Comparison of ENCODE assay signal across 8 cellular contexts in genomic region chr2:225464346-225465025, GRCh38.
A peak's percentile ranks its signal among the peaks of the same experiment; 100 is the strongest.
DNase-seq lines count a peak whose midpoint lies in the region; ATAC-seq, FAIRE-seq and TF ChIP-seq lines count a peak whose summit lies in the region.

No MANE protein-coding gene starts in this region.

- H3K4me1 ChIP-seq in GM12878 (ENCODE audit: control insufficient read depth, insufficient read depth, low read length) (no peaks in the 10 kb centered on the region), HAP-1 (no peaks in the 10 kb centered on the region)

- DNase-seq in AG10803 (ENCODE audit: low read depth): no peak
- no peak for DNase-seq in GM12878 (ENCODE audit: low read depth, low spot score)
- DNase-seq in NCI-H2227 (lab: John Stamatoyannopoulos, UW; ENCODE audit: unreplicated experiment): no peak
- DNase-seq in NCI-H2171 (lab: John Stamatoyannopoulos, UW): no peak
- no peak for DNase-seq in HAP-1 (ENCODE audit: low spot score in 2 of 2)
- no peak for DNase-seq in midbrain (lab: John Stamatoyannopoulos, UW)

- TF ChIP-seq EP300 in GM12878 (IDR thresholded peaks at IDR 0.05; ENCODE audit: borderline replicate concordance in 1 of 2, control insufficient read depth in 1 of 2, low read depth in 2 of 2, low read length in 2 of 2): no peak

- intact Hi-C loops in GM12878 (cut with micrococcal nuclease; ENCODE audit: unreplicated experiment): no loop called here

- no peak for TF ChIP-seq RAD21 in GM12878 (IDR thresholded peaks at IDR 0.05; ENCODE audit: insufficient read depth, low read depth, low read length)

- no peak overlapping the region for H3K9ac ChIP-seq in GM12878 (ENCODE audit: control insufficient read depth, insufficient read depth, low read length)

- CTCF ChIA-PET in GM12878 (lab: Yijun Ruan, JAX): no interaction called here

- H3K4me3 ChIP-seq in AG10803 (ENCODE audit: low read length): peak overlapping the region; percentile 11
- no peak overlapping the region for H3K4me3 ChIP-seq in GM12878
- H3K4me3 ChIP-seq in HAP-1: no peak overlapping the region

- H3K36me3 ChIP-seq in GM12878 (ENCODE audit: control insufficient read depth in 2 of 2, insufficient read depth in 2 of 2, low read length in 1 of 2): no peaks in the 10 kb centered on the region
- H3K36me3 ChIP-seq in HAP-1 (replicated peaks): no peaks in the 10 kb centered on the region

- TF ChIP-seq POLR2A in GM12878 (IDR thresholded peaks at IDR 0.05; ENCODE audit: low read depth, low read length): no peak

- WGBS in GM12878 (ENCODE audit: insufficient coverage, insufficient replicate concordance, low lambda C conversion rate, missing lambda C conversion rate): 36% methylated on average over 10 of the region's 10 CpGs

- POLR2A ChIA-PET in GM12878 (lab: Charles Lee): no interaction called here

- ATAC-seq in GM19324 (IDR thresholded peaks at IDR 0.05; ENCODE audit: low FRiP score, unreplicated experiment) (peak; percentile 73), HG03378 (IDR thresholded peaks at IDR 0.05; ENCODE audit: unreplicated experiment) (peak; percentile 87), GM12878 (peak; percentile 88)

- in situ Hi-C loops in GM12878 (cut with MboI) (no loop called here), HAP-1 (cut with MboI; ENCODE audit: low sequenced_read_pairs) (no loop called here)

- SMC1A ChIA-PET in GM12878 (lab: Charles Lee; ENCODE audit: uncharacterized antibody, unreplicated experiment): interaction anchor here (1.5 kb wide), 1 partner anchor 22 kb away, joined by 4 read pairs; no protein-coding TSS in a partner anchor

- no peak for FAIRE-seq in GM12878 (lab: Jason Lieb, UNC)

- H3K4me2 ChIP-seq in GM12878 (ENCODE audit: control insufficient read depth, insufficient read depth): peak overlapping the region; percentile 28; the same call in 1 of the 2 replicates

- no TSS peak for BruUV-seq in GM12878 (replicated peaks; lab: Mats Ljungman, UMichigan)

- no peaks in the 10 kb centered on the region for H3K27me3 ChIP-seq in GM12878 (replicated peaks in 1 of 2; ENCODE audit: control insufficient read depth in 2 of 2, insufficient read depth in 2 of 2, low read length in 1 of 2)
- H3K27me3 ChIP-seq in HAP-1 (ENCODE audit: low read depth): no peaks in the 10 kb centered on the region

- no peak for TF ChIP-seq CTCF in AG10803 (conservative IDR thresholded peaks at IDR 0.05; ENCODE audit: low read length)
- no peak for TF ChIP-seq CTCF in GM12878 (IDR thresholded peaks at IDR 0.05 in 2 of 3, conservative IDR thresholded peaks at IDR 0.05 in 1 of 3; ENCODE audit: control insufficient read depth in 2 of 3, extremely low read depth in 1 of 3, insufficient read depth in 1 of 3, low read depth in 3 of 3, low read length in 3 of 3)

- RAD21 ChIA-PET in GM12878 (lab: Charles Lee; ENCODE audit: unreplicated experiment): no interaction called here

- no peak overlapping the region; the same call in none of the 2 replicates for H2AFZ ChIP-seq in GM12878 (ENCODE audit: control insufficient read depth, low read depth, low read length)

- H3K9me3 ChIP-seq in GM12878 (replicated peaks; ENCODE audit: control insufficient read depth, insufficient read depth, low read length) (no peaks in the 10 kb centered on the region), HAP-1 (no peaks in the 10 kb centered on the region)

- no peak overlapping the region for H3K27ac ChIP-seq in GM12878 (ENCODE audit: control insufficient read depth, insufficient read depth)

- H4K20me1 ChIP-seq in GM12878 (ENCODE audit: control insufficient read depth, insufficient read depth): no peaks in the 10 kb centered on the region

- H3K79me2 ChIP-seq in GM12878 (ENCODE audit: control insufficient read depth, insufficient read depth, low read length): no peaks in the 10 kb centered on the region

TF ChIP-seq in GM12878, 131 proteins besides CTCF, POLR2A, EP300 and RAD21 (continues in another document):
- no peak for TF ChIP-seq PBX3 (IDR thresholded peaks at IDR 0.05; ENCODE audit: insufficient replicate concordance, low read depth, low read length)
- no peak for TF ChIP-seq NR2C1 (IDR thresholded peaks at IDR 0.05)
- TF ChIP-seq MYB (IDR thresholded peaks at IDR 0.05; ENCODE audit: borderline replicate concordance, low read depth, low read length): no peak
- TF ChIP-seq TARDBP (IDR thresholded peaks at IDR 0.05; ENCODE audit: borderline replicate concordance): no peak
- TF ChIP-seq TBL1XR1 (IDR thresholded peaks at IDR 0.05; ENCODE audit: low read depth, low read length): no peak
- no peak for TF ChIP-seq ZBTB4 (CRISPR knock-in tag; IDR thresholded peaks at IDR 0.05)
- TF ChIP-seq BHLHE40 (IDR thresholded peaks at IDR 0.05; ENCODE audit: borderline replicate concordance in 1 of 2, low read depth in 2 of 2, low read length in 1 of 2): no peak
- no peak for TF ChIP-seq SMAD5 (IDR thresholded peaks at IDR 0.05; ENCODE audit: low read depth)
- no peak for TF ChIP-seq E2F8 (IDR thresholded peaks at IDR 0.05; ENCODE audit: low read depth, partially characterized antibody)
- no peak for TF ChIP-seq FOS (IDR thresholded peaks at IDR 0.05; ENCODE audit: borderline replicate concordance, extremely low read depth, insufficient read length)
- TF ChIP-seq MXI1 (IDR thresholded peaks at IDR 0.05; ENCODE audit: low read depth, low read length): no peak
